In the genomic region with DNA sequence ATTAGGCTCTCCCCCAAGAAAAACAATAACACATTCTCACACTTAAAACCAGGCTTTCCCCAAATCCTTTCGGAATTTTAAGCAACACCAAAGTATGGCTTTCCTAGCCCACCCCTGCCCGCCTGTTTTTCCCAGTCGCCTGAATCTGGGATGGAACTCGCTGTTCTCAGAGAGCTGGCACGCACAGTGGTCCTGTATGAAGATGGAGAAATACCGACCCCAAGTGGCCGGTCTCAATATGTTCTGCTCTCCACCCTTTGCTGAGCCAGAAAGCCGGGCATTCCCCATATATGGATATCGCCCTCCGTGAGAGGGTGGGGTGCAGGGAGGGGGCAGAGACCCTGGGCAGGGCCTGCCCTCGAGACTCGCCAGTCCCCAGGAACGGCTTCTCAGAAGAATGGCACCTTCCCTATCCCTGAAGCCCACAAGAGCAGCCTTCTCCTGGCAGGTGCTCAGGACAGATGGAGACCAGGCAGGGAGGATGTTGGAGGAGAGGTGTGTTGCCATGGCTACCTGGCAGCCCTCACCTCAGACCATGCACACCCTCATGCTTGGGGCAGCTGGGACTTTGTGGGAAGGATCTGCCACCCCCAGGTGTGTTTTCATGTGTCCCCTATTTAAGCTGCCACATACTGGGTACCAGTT, we compare ENCODE assay signal across 8 cellular contexts. TPM values are rescaled to one million over a fixed set of nuclear protein-coding genes. Genes with fewer than 3 reads are reported as not detected.
DNase-seq lines count a peak whose midpoint lies in the region; ATAC-seq and TF ChIP-seq lines count a peak whose summit lies in the region.

No MANE protein-coding gene starts in this region.

- DNase-seq in Daoy (ENCODE audit: low read depth): peak; percentile 63
- peak; percentile 70 for DNase-seq in IMR-90
- DNase-seq in SJSA1 (ENCODE audit: low read depth in 1 of 2, low spot score in 2 of 2): peak; percentile 44 to 78
- DNase-seq in dorsolateral prefrontal cortex: peak; percentile 35 to 93 (median 72)
- DNase-seq in lower leg skin (ENCODE audit: low spot score in 2 of 2): peak; percentile 67 to 93
- DNase-seq in transverse colon: peak; percentile 63

- H3K36me3 ChIP-seq in IMR-90 (ENCODE audit: control insufficient read depth, insufficient read depth, low read length) (no peaks in the 10 kb centered on the region), SJSA1 (no peaks in the 10 kb centered on the region), transverse colon (no peaks in the 10 kb centered on the region)

- peak; percentile 54 for ATAC-seq in IMR-90 (ENCODE audit: low read depth)
- no peak for ATAC-seq in HG02840 (IDR thresholded peaks at IDR 0.05; ENCODE audit: low FRiP score, unreplicated experiment)
- no peak for ATAC-seq in GM19324 (IDR thresholded peaks at IDR 0.05; ENCODE audit: low FRiP score, unreplicated experiment)

- no peak overlapping the region for H3K4ac ChIP-seq in IMR-90 (ENCODE audit: low read depth, low read length)

- no CpG with 5 or more reads among the region's 13 CpGs for WGBS in IMR-90 (ENCODE audit: extremely low coverage in 2 of 2, insufficient read length in 1 of 2), 2 experiments
- WGBS in lower leg skin, 2 donors: 16 to 22% methylated on average over 13 of the region's 13 CpGs
- 33% methylated on average over 13 of the region's 13 CpGs; no CpG with 5 or more reads in 1 of the 2 donors for WGBS in transverse colon (ENCODE audit: low coverage in 1 of 2), 2 donors

- H3K27ac ChIP-seq in IMR-90 (ENCODE audit: insufficient read depth, low read length) (no peak overlapping the region), SJSA1 (no peak overlapping the region), dorsolateral prefrontal cortex (peak overlapping the region in 19 of 59 donors; percentile 4 to 85 (median 31)), transverse colon (peak overlapping the region; percentile 78 to 94 (median 89))

- no peaks in the 10 kb centered on the region for H3K79me1 ChIP-seq in IMR-90 (ENCODE audit: low read depth in 1 of 2, low read length in 2 of 2)

- TF ChIP-seq RAD21 in IMR-90 (IDR thresholded peaks at IDR 0.05; ENCODE audit: low read length): peak; percentile 80

- no peak overlapping the region for H2BK20ac ChIP-seq in IMR-90 (ENCODE audit: low read depth, low read length)

- TF ChIP-seq EP300 in transverse colon (IDR thresholded peaks at IDR 0.05; ENCODE audit: low read depth): no peak

- H3K27me3 ChIP-seq in IMR-90 (ENCODE audit: control insufficient read depth, insufficient read depth, low read length) (peaks cover 23% of the 10 kb centered on the region), SJSA1 (replicated peaks) (no peaks in the 10 kb centered on the region), dorsolateral prefrontal cortex (no peaks in the 10 kb centered on the region), transverse colon (no peaks in the 10 kb centered on the region)

- CTCF ChIA-PET in IMR-90 (lab: Yijun Ruan, JAX): no interaction called here

- no peak overlapping the region for H3K23ac ChIP-seq in IMR-90 (ENCODE audit: low read depth, low read length)

- intact Hi-C loops in IMR-90 (cut with micrococcal nuclease): loop anchor here (1.0 to 10.0 kb wide), 4 partner anchors 94 to 629 kb away; no protein-coding TSS in a partner anchor
- intact Hi-C loops in dorsolateral prefrontal cortex (cut with DNase I): loop anchor here in 1 of 2 donors (5.0 kb wide), 1 partner anchor 94 kb away; no protein-coding TSS in a partner anchor
- intact Hi-C loops in lower leg skin (cut with DNase I; ENCODE audit: low total_unique reads): loop anchor here (5.0 kb wide), 1 partner anchor 94 kb away; no protein-coding TSS in a partner anchor
- intact Hi-C loops in transverse colon (cut with DNase I; ENCODE audit: low total_unique reads): loop anchor here (5.0 kb wide), 1 partner anchor 1814 kb away; no protein-coding TSS in a partner anchor

- no peak overlapping the region for H2BK15ac ChIP-seq in IMR-90 (ENCODE audit: low read depth, low read length)

- no TSS peak for BruUV-seq in IMR-90 (replicated peaks; lab: Mats Ljungman, UMichigan)

- H3K4me3 ChIP-seq in IMR-90 (ENCODE audit: insufficient read depth, low read depth, low read length): no peak overlapping the region
- H3K4me3 ChIP-seq in SJSA1: no peak overlapping the region
- peak overlapping the region in 1 of 59 donors; percentile 17 for H3K4me3 ChIP-seq in dorsolateral prefrontal cortex
- no peak overlapping the region for H3K4me3 ChIP-seq in lower leg skin (ENCODE audit: low read depth, poor library complexity, severe bottlenecking)
- peak overlapping the region in 2 of 4 donors; percentile 3 to 22 for H3K4me3 ChIP-seq in transverse colon

- H4K91ac ChIP-seq in IMR-90 (ENCODE audit: insufficient read depth, low read depth, low read length): no peak overlapping the region

- H2AFZ ChIP-seq in IMR-90 (replicated peaks; ENCODE audit: low read length, poor library complexity): peak overlapping the region; percentile 54

- no peaks in the 10 kb centered on the region for H4K20me1 ChIP-seq in IMR-90 (ENCODE audit: insufficient read depth, low read length)

- H2BK5ac ChIP-seq in IMR-90 (ENCODE audit: low read depth, low read length, poor library complexity, severe bottlenecking): no peak overlapping the region

- H4K5ac ChIP-seq in IMR-90 (ENCODE audit: low read depth, low read length): no peak overlapping the region

- in situ Hi-C loops in IMR-90 (cut with MboI; ENCODE audit: low sequenced_read_pairs) (loop anchor here (10.0 kb wide), 1 partner anchor 409 kb away; no protein-coding TSS in a partner anchor), transverse colon (cut with MboI; ENCODE audit: low pct_ligation_motif_present in 1 of 4, low pct_unique_long_range_greater_than_20kb in 1 of 4, low sequenced_read_pairs in 3 of 4) (loop anchor here in 3 of 4 donors (10.0 to 25.0 kb wide), 3 partner anchors 91 to 224 kb away; a partner anchor contains a TSS)

- dilution Hi-C loops in IMR-90 (cut with HindIII; ENCODE audit: low sequenced_read_pairs, unreplicated experiment): no loop called here

- TF ChIP-seq POLR2A in IMR-90 (IDR thresholded peaks at IDR 0.05; ENCODE audit: low read depth, low read length): no peak
- TF ChIP-seq POLR2A in lower leg skin (IDR thresholded peaks at IDR 0.05): no peak
- TF ChIP-seq POLR2A in transverse colon (IDR thresholded peaks at IDR 0.05): no peak

- H3K56ac ChIP-seq in IMR-90 (ENCODE audit: extremely low read depth, insufficient read depth, low read length): no peak overlapping the region

- no peak overlapping the region for H3K14ac ChIP-seq in IMR-90 (replicated peaks; ENCODE audit: low read depth, low read length)

- H4K8ac ChIP-seq in IMR-90 (ENCODE audit: low read depth in 2 of 2, low read length in 2 of 2): no peak overlapping the region

- H3K9me3 ChIP-seq in IMR-90 (ENCODE audit: control insufficient read depth, insufficient read depth, low read length) (no peaks in the 10 kb centered on the region), SJSA1 (replicated peaks) (no peaks in the 10 kb centered on the region), transverse colon (no peaks in the 10 kb centered on the region)

- peaks cover 3% of the 10 kb centered on the region; the same call in 1 of the 2 replicates for H3K4me1 ChIP-seq in IMR-90 (ENCODE audit: control insufficient read depth, insufficient read depth, low read length)
- peaks cover 5% of the 10 kb centered on the region for H3K4me1 ChIP-seq in SJSA1 (replicated peaks)
- peaks cover 10 to 26% (median 18%) of the 10 kb centered on the region in 4 donors for H3K4me1 ChIP-seq in transverse colon

- H3K9ac ChIP-seq in IMR-90 (ENCODE audit: low read depth, low read length): no peak overlapping the region

- no peak overlapping the region for H2BK120ac ChIP-seq in IMR-90 (ENCODE audit: low read depth, low read length)

- no peak overlapping the region for H2AK9ac ChIP-seq in IMR-90 (replicated peaks; ENCODE audit: low read depth, low read length, poor library complexity)

- POLR2A ChIA-PET in IMR-90 (lab: Charles Lee; ENCODE audit: unreplicated experiment): no interaction called here

- H3K18ac ChIP-seq in IMR-90 (ENCODE audit: low read depth, low read length): no peak overlapping the region

- H3K4me2 ChIP-seq in IMR-90 (ENCODE audit: low read depth, low read length): no peak overlapping the region; the same call in 1 of the 2 replicates

- no peaks in the 10 kb centered on the region for H3K9me1 ChIP-seq in IMR-90 (ENCODE audit: insufficient read depth, low read length)

- peak; percentile 82 for TF ChIP-seq CTCF in IMR-90 (conservative IDR thresholded peaks at IDR 0.05; ENCODE audit: low read depth, low read length)
- TF ChIP-seq CTCF in dorsolateral prefrontal cortex (IDR thresholded peaks at IDR 0.05 in 54 of 56, conservative IDR thresholded peaks at IDR 0.05 in 2 of 56; ENCODE audit: low read depth in 1 of 56, partially characterized antibody in 56 of 56): peak in 55 of 56 donors; percentile 39 to 77 (median 63)
- no peak for TF ChIP-seq CTCF in lower leg skin (IDR thresholded peaks at IDR 0.05)
- TF ChIP-seq CTCF in transverse colon (IDR thresholded peaks at IDR 0.05): peak; percentile 39 to 49 (median 47)

- H2AK5ac ChIP-seq in IMR-90 (ENCODE audit: low read depth, low read length): no peak overlapping the region

RNA-seq across cellular contexts. Expression of a gene that starts 3.4 kb away (rescaled TPM):
- not detected in 2 replicates for total RNA-seq in Daoy (2014; rRNA removed; shearing (Covaris generic))
- total RNA-seq in IMR-90 (2012; rRNA removed): not detected in 2 replicates
- not detected in 2 replicates for polyA plus RNA-seq in IMR-90 (2012; rRNA removed)
- 0.03 TPM in 1 of 2 replicates, not detected in the other for polyA plus RNA-seq in IMR-90 (2012; cell fraction: cytosol; rRNA removed)
- polyA plus RNA-seq in IMR-90 (2012; cell fraction: nucleus; rRNA removed; ENCODE audit: low replicate concordance): not detected in 2 replicates
- total RNA-seq in SJSA1 (2014; rRNA removed; shearing (Covaris generic)): not detected in 2 replicates
- total RNA-seq in dorsolateral prefrontal cortex: 1 to 10 TPM in 27 of 120 experiments, under 1 TPM in 86, not detected in 7; 0.20 to 2.4 (median 0.75) TPM
- 1 to 10 TPM in 2 of 4 donors, under 1 TPM in 1, not detected in 1; 0.29 to 1.8 (median 1.7) TPM for total RNA-seq in lower leg skin
- total RNA-seq in transverse colon: 100 to 1,000 TPM in 2 of 4 donors, 10 to 100 TPM in 2; 18.9 to 241 (median 78.9) TPM

RNA-seq across cellular contexts. Expression of a gene that starts 37.9 kb away (rescaled TPM):
- total RNA-seq in Daoy (2014; rRNA removed; shearing (Covaris generic)): 1.6 and 4.6 TPM in 2 replicates
- total RNA-seq in IMR-90 (2012; rRNA removed) (not detected in 2 replicates), dorsolateral prefrontal cortex (100 to 1,000 TPM in 10 of 120 experiments, 10 to 100 TPM in 109, 1 to 10 TPM in 1; 8.7 to 188 (median 44.2) TPM), lower leg skin (10 to 100 TPM in 3 of 4 donors, 1 to 10 TPM in 1; 5.9 to 47.7 (median 13.0) TPM), transverse colon (100 to 1,000 TPM in 3 of 4 donors, 10 to 100 TPM in 1; 97.7 to 152 (median 148) TPM)
- 0.07 and 0.48 TPM in 2 replicates for polyA plus RNA-seq in IMR-90 (2012; rRNA removed)
- 0.13 TPM in 1 of 2 replicates, not detected in the other for polyA plus RNA-seq in IMR-90 (2012; cell fraction: cytosol; rRNA removed)
- polyA plus RNA-seq in IMR-90 (2012; cell fraction: nucleus; rRNA removed; ENCODE audit: low replicate concordance): 0.08 and 0.19 TPM in 2 replicates
- 6.3 and 7.8 TPM in 2 replicates for total RNA-seq in SJSA1 (2014; rRNA removed; shearing (Covaris generic))

Comparison
In these comparisons a context has a peak if more than half of its experiments do, and no peak if none do; other contexts are left out.
1. H3K27ac ChIP-seq: peak in transverse colon (4 of 4); none in IMR-90 (single experiment) and SJSA1 (single experiment).
2. CTCF ChIP-seq: peak in IMR-90 (single experiment), dorsolateral prefrontal cortex (55 of 56) and transverse colon (5 of 5); none in lower leg skin (0 of 3).
3. RNA of a gene that starts 3.4 kb away (total RNA-seq): 18.9 to 241 TPM in transverse colon; 0.29 to 1.8 TPM in lower leg skin, 0.20 to 2.4 TPM in dorsolateral prefrontal cortex, not detected in Daoy, not detected in IMR-90 and not detected in SJSA1; every median in the first group is over 4 times any median in the second.
4. Peak in every context shown above with its lines, with median percentiles within 50 percentile points of each other: DNase-seq.